ENCODE assay signal across 10 cellular contexts in the genomic region with DNA sequence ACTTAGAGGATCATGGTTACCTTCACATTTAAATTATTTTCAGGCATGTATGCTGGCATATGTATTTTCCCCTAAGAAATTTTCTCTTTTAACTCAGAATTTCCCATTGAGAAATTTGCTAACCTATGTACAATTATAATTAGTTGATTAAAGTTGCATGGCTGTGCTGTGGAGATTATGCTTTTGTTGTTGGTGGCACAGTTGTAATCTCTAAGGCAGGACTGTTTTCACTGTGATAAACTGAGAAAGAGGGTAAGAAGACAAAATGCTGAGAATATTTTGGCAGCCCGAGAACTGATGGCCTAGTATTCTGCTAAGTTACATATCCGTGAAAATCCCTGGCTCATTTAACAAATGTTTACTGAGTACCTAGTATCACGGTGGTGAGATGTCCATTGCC. TPM values are rescaled to one million over a fixed set of nuclear protein-coding genes. Genes with fewer than 3 reads are reported as not detected.
DNase-seq lines count a peak whose midpoint lies in the region; ATAC-seq and TF ChIP-seq lines count a peak whose summit lies in the region.
"Had no signal": no experiment of that assay in that cellular context is flagged by ENCODE, and none has a peak within 500 bp of the region (broad histone marks: within the 10 kb centered on the region; RNA-seq: fewer than 3 reads in every experiment).

No MANE protein-coding gene starts in this region.

- CTCF ChIA-PET in activated naive CD4-positive, alpha-beta T cell treated with anti-CD3 and anti-CD28 coated beads for 36 hours (lab: Charles Lee), result no interaction called here

- TF ChIP-seq CTCF in RWPE2 (IDR thresholded peaks at IDR 0.05; ENCODE audit: poor library complexity, severe bottlenecking) (no peak), fibroblast of lung (conservative IDR thresholded peaks at IDR 0.05 in 1 of 2, IDR thresholded peaks at IDR 0.05 in 1 of 2; ENCODE audit: low read depth in 1 of 2, low read length in 2 of 2) (no peak)

- no peak for DNase-seq in activated naive CD4-positive, alpha-beta T cell treated with anti-CD3 and anti-CD28 coated beads for 36 hours
- DNase-seq in activated naive CD4-positive, alpha-beta T cell treated with Interleukin-2 at 50 U/mL for 16 hours, result no peak
- DNase-seq in RWPE2 (ENCODE audit: low spot score), result no peak
- no peak for DNase-seq in fibroblast of lung (ENCODE audit: low read depth in 2 of 2)
- DNase-seq in NCI-H82 (lab: John Stamatoyannopoulos, UW), result no peak
- DNase-seq in hippocampal formation (lab: John Stamatoyannopoulos, UW), result no peak
- DNase-seq: COR-L47 had no signal

- peaks cover 11% of the 10 kb centered on the region for H3K36me3 Mint-ChIP-seq in activated naive CD4-positive, alpha-beta T cell treated with anti-CD3 and anti-CD28 coated beads for 36 hours (ENCODE audit: low read depth)

- no peak overlapping the region for H2AFZ ChIP-seq in fibroblast of lung (ENCODE audit: low read length)

- no peaks in the 10 kb centered on the region for H3K27me3 Mint-ChIP-seq in activated naive CD4-positive, alpha-beta T cell treated with anti-CD3 and anti-CD28 coated beads for 36 hours (ENCODE audit: low read depth)

- H3K36me3 ChIP-seq in RWPE2 (ENCODE audit: low read depth) (peaks cover 30% of the 10 kb centered on the region), fibroblast of lung (ENCODE audit: control insufficient read depth, insufficient read depth, low read length) (no peaks in the 10 kb centered on the region), subcutaneous abdominal adipose tissue (ENCODE audit: control insufficient read depth in 5 of 5, insufficient read depth in 5 of 5, low read length in 5 of 5) (peaks cover 0 to 9% (median 0%) of the 10 kb centered on the region in 5 donors)

- H3K4me1 Mint-ChIP-seq in activated naive CD4-positive, alpha-beta T cell treated with anti-CD3 and anti-CD28 coated beads for 36 hours (ENCODE audit: low read depth), result peaks cover 38% of the 10 kb centered on the region

- H3K9ac ChIP-seq in fibroblast of lung (ENCODE audit: insufficient read depth, low read length) (no peak overlapping the region), subcutaneous abdominal adipose tissue (ENCODE audit: low read length in 5 of 5) (peak overlapping the region in 2 of 5 donors; percentile 93)

- H3K27ac Mint-ChIP-seq in activated naive CD4-positive, alpha-beta T cell treated with anti-CD3 and anti-CD28 coated beads for 36 hours, result no peak overlapping the region

- peak overlapping the region; percentile 21 for H3K4me3 Mint-ChIP-seq in activated naive CD4-positive, alpha-beta T cell treated with anti-CD3 and anti-CD28 coated beads for 36 hours

- H3K79me2 ChIP-seq in fibroblast of lung (ENCODE audit: control insufficient read depth, insufficient read depth, low read length), result peaks cover 13% of the 10 kb centered on the region

- no peaks in the 10 kb centered on the region for H4K20me1 ChIP-seq in fibroblast of lung (ENCODE audit: control insufficient read depth, extremely low read depth, insufficient read depth, low read length)

- H3K4me1 ChIP-seq in RWPE2 (ENCODE audit: insufficient read depth, poor library complexity, severe bottlenecking), result peaks cover 9% of the 10 kb centered on the region
- H3K4me1 ChIP-seq in fibroblast of lung (ENCODE audit: control insufficient read depth, extremely low read depth, insufficient read depth, low read length), result peaks cover 6% of the 10 kb centered on the region
- H3K4me1 ChIP-seq in subcutaneous abdominal adipose tissue (ENCODE audit: control insufficient read depth in 5 of 5, insufficient read depth in 5 of 5, low read length in 5 of 5), result peaks cover 0 to 21% (median 17%) of the 10 kb centered on the region in 5 donors

- peak overlapping the region; percentile 91 for H3K4me2 ChIP-seq in fibroblast of lung (ENCODE audit: extremely low read depth, insufficient read depth, low read length)

- H3K27ac ChIP-seq in RWPE2 (ENCODE audit: poor library complexity, severe bottlenecking) (peak overlapping the region; percentile 84), fibroblast of lung (ENCODE audit: insufficient read depth, low read length) (no peak overlapping the region), subcutaneous abdominal adipose tissue (ENCODE audit: low read depth, low read length) (peak overlapping the region; percentile 42)

- ATAC-seq in RWPE2 (ENCODE audit: low read depth) (no peak), GM19467 (IDR thresholded peaks at IDR 0.05; ENCODE audit: unreplicated experiment) (no peak)

- H3K27me3 ChIP-seq in RWPE2 (ENCODE audit: insufficient read depth, poor library complexity, severe bottlenecking) (no peaks in the 10 kb centered on the region), fibroblast of lung (ENCODE audit: control insufficient read depth, insufficient read depth, low read length) (no peaks in the 10 kb centered on the region), subcutaneous abdominal adipose tissue (ENCODE audit: control insufficient read depth in 5 of 5, insufficient read depth in 4 of 5, low read length in 5 of 5) (no peaks in the 10 kb centered on the region)
- H3K27me3 ChIP-seq: SJSA1 had no signal

- intact Hi-C loops in activated naive CD4-positive, alpha-beta T cell treated with anti-CD3 and anti-CD28 coated beads for 36 hours (cut with micrococcal nuclease), result loop anchor here (1.0 to 10.0 kb wide), 8 partner anchors 12 to 1867 kb away; partner anchors contain the start of gene FANCL

- H3K4me3 ChIP-seq in RWPE2 (ENCODE audit: severe bottlenecking) (peak overlapping the region; percentile 70), fibroblast of lung (replicated peaks in 1 of 4; ENCODE audit: control extremely low read depth in 1 of 4, insufficient read depth in 1 of 4, low read depth in 3 of 4, low read length in 4 of 4) (peak overlapping the region; percentile 19 to 78 (median 70)), subcutaneous abdominal adipose tissue (ENCODE audit: low read depth in 1 of 5, low read length in 5 of 5) (no peak overlapping the region)

- H3K9me3 Mint-ChIP-seq in activated naive CD4-positive, alpha-beta T cell treated with anti-CD3 and anti-CD28 coated beads for 36 hours, result no peaks in the 10 kb centered on the region

- H3K9me3 ChIP-seq in RWPE2 (ENCODE audit: severe bottlenecking) (no peaks in the 10 kb centered on the region), fibroblast of lung (ENCODE audit: control insufficient read depth, insufficient read depth, low read depth, low read length) (no peaks in the 10 kb centered on the region), subcutaneous abdominal adipose tissue (ENCODE audit: control insufficient read depth in 5 of 5, low read length in 5 of 5) (no peaks in the 10 kb centered on the region)
- H3K9me3 ChIP-seq: SJSA1 had no signal

RNA-seq across cellular contexts. Expression of gene VRK2, which starts 1.4 kb away (rescaled TPM):
- total RNA-seq in activated naive CD4-positive, alpha-beta T cell treated with anti-CD3 and anti-CD28 coated beads for 36 hours, result 10 to 100 TPM; 14.7 to 16.1 TPM
- 15.2 and 24.3 TPM in 2 replicates for total RNA-seq in fibroblast of lung
- 23.8 and 28.0 TPM in 2 replicates for polyA plus RNA-seq in fibroblast of lung
- 18.1 and 18.8 TPM in 2 replicates for polyA plus RNA-seq in fibroblast of lung (2012)
- polyA minus RNA-seq in fibroblast of lung (ENCODE audit: low replicate concordance), result 5.7 and 6.0 TPM in 2 replicates

Comparison
In these comparisons a context has a peak if more than half of its experiments do, and no peak if none do; other contexts are left out.
1. H3K4me3 ChIP-seq: peak in RWPE2 (single experiment) and fibroblast of lung (4 of 4); none in subcutaneous abdominal adipose tissue (0 of 5).